In the genomic region with DNA sequence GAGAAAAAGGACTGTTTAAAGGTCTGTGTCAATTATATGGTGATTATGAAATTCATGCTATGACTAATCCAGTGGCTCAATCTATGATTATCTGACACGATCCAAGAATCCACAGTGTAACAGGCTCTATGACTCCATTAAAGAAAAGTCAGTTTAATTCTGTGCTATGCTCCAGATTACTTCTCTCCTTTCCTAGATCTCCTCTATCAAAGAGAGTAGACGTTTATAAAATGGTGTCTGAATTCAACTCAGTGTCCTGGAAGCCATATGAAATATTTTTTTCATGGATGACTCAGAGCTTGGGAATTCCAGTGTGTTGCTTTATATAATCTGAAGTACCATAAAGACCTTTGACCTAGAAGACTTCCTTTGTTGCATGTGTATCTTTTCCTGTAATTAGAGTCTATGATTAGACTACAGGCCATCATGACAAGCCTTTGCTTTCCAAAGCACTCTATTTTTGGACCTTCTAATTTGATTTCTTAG, we compare ENCODE assay signal across 10 cellular contexts. TPM values are rescaled to one million over a fixed set of nuclear protein-coding genes. Genes with fewer than 3 reads are reported as not detected.
DNase-seq lines count a peak whose midpoint lies in the region; ATAC-seq and TF ChIP-seq lines count a peak whose summit lies in the region.
"Had no signal": no experiment of that assay in that cellular context is flagged by ENCODE, and none has a peak within 500 bp of the region (broad histone marks: within the 10 kb centered on the region; RNA-seq: fewer than 3 reads in every experiment).

No MANE protein-coding gene starts in this region.

- H3K4me1 ChIP-seq in PC-9 (replicated peaks; ENCODE audit: insufficient read depth), result peaks cover 31% of the 10 kb centered on the region

- no peaks in the 10 kb centered on the region for H3K36me3 Mint-ChIP-seq in progenitor cell of endocrine pancreas (ENCODE audit: insufficient read depth)
- H3K36me3 Mint-ChIP-seq: memory B cell; stimulated activated memory B cell treated with anti-CD40 and anti-IgM and Interleukin-4, amounts not matched to agents 10 μg/mL and 1 μg/mL and 100 μg/mL, for 72 hours had no signal

- H3K4me3 ChIP-seq in PC-9 (no peak overlapping the region), fibroblast of pulmonary artery (replicated peaks; ENCODE audit: low read depth, low read length) (no peak overlapping the region)

- H3K36me3 ChIP-seq in PC-9 (ENCODE audit: low read depth), result no peaks in the 10 kb centered on the region

- no peak overlapping the region for H2AFZ ChIP-seq in PC-9

- peaks cover 6% of the 10 kb centered on the region for H3K4me1 Mint-ChIP-seq in progenitor cell of endocrine pancreas (ENCODE audit: low read depth)
- H3K4me1 Mint-ChIP-seq: memory B cell; stimulated activated memory B cell treated with anti-CD40 and anti-IgM and Interleukin-4, amounts not matched to agents 10 μg/mL and 1 μg/mL and 100 μg/mL, for 72 hours had no signal

- H3K4me2 ChIP-seq in PC-9, result peak overlapping the region; percentile 43

- H3K9me2 ChIP-seq in PC-9 (ENCODE audit: insufficient read depth), result no peaks in the 10 kb centered on the region

- no peaks in the 10 kb centered on the region for H4K20me1 ChIP-seq in PC-9 (ENCODE audit: insufficient read depth)

- H3K27me3 Mint-ChIP-seq in progenitor cell of endocrine pancreas, result peaks cover 37% of the 10 kb centered on the region
- H3K27me3 Mint-ChIP-seq: stimulated activated memory B cell treated with anti-CD40 and anti-IgM and Interleukin-4, amounts not matched to agents 10 μg/mL and 1 μg/mL and 100 μg/mL, for 72 hours had no signal

- no peak for TF ChIP-seq CTCF in PC-9 (conservative IDR thresholded peaks at IDR 0.05)
- TF ChIP-seq CTCF in fibroblast of pulmonary artery (IDR thresholded peaks at IDR 0.05; ENCODE audit: low read length, missing control alignments), result no peak
- no peak for TF ChIP-seq CTCF in progenitor cell of endocrine pancreas (IDR thresholded peaks at IDR 0.05; ENCODE audit: unreplicated experiment)

- no peaks in the 10 kb centered on the region for H3K27me3 ChIP-seq in PC-9 (ENCODE audit: insufficient read depth, low read depth)

- POLR2A ChIA-PET in PC-9 (lab: Charles Lee; ENCODE audit: unreplicated experiment), result interaction anchor here (0.6 kb wide), 2 partner anchors 15 to 116 kb away, joined by 4 to 5 read pairs; no protein-coding TSS in a partner anchor

- intact Hi-C loops in PC-9 (cut with micrococcal nuclease; ENCODE audit: unreplicated experiment) (no loop called here), sciatic nerve (cut with DNase I) (no loop called here)

- H3K9me3 ChIP-seq in PC-9 (ENCODE audit: insufficient read depth, low read depth), result no peaks in the 10 kb centered on the region

- peak; percentile 86 for ATAC-seq in sciatic nerve
- ATAC-seq in stimulated activated naive CD8-positive, alpha-beta T cell treated with anti-CD3 and anti-CD28 coated beads, Interleukin-15, Interleukin-2, amounts not matched to agents 100 U/mL and 50 U/mL, for 24 hours, result no peak

- DNase-seq in GM03348 (ENCODE audit: low spot score) (peak; percentile 83), PC-9 (peak; percentile 6 to 78), fibroblast of pulmonary artery (ENCODE audit: low read depth) (peak; percentile 82), sciatic nerve (ENCODE audit: low spot score) (no peak), superior temporal gyrus (ENCODE audit: extremely low spot score) (no peak), NCI-H146 (lab: John Stamatoyannopoulos, UW) (no peak), progenitor cell of endocrine pancreas (ENCODE audit: low spot score, unreplicated experiment) (no peak)
- DNase-seq in stimulated activated naive CD8-positive, alpha-beta T cell treated with anti-CD3 and anti-CD28 coated beads, Interleukin-15, Interleukin-2, amounts not matched to agents 100 U/mL and 50 U/mL, for 24 hours, result no peak

- H3K9me3 Mint-ChIP-seq in progenitor cell of endocrine pancreas (ENCODE audit: low read depth), result no peaks in the 10 kb centered on the region
- H3K9me3 Mint-ChIP-seq: memory B cell; stimulated activated memory B cell treated with anti-CD40 and anti-IgM and Interleukin-4, amounts not matched to agents 10 μg/mL and 1 μg/mL and 100 μg/mL, for 72 hours had no signal

- H3K79me2 ChIP-seq in PC-9 (ENCODE audit: low read depth), result no peaks in the 10 kb centered on the region

- CTCF ChIA-PET in PC-9 (lab: Charles Lee), result no interaction called here

- peaks cover 24% of the 10 kb centered on the region for H3F3A ChIP-seq in PC-9 (ENCODE audit: insufficient read depth, low read depth)

- peak overlapping the region; percentile 77 for H3K27ac ChIP-seq in PC-9

- no peak overlapping the region for H3K27ac Mint-ChIP-seq in progenitor cell of endocrine pancreas
- H3K27ac Mint-ChIP-seq: memory B cell; stimulated activated memory B cell treated with anti-CD40 and anti-IgM and Interleukin-4, amounts not matched to agents 10 μg/mL and 1 μg/mL and 100 μg/mL, for 72 hours had no signal

- no peak overlapping the region for H3K4me3 Mint-ChIP-seq in progenitor cell of endocrine pancreas (ENCODE audit: low read depth)
- H3K4me3 Mint-ChIP-seq: memory B cell; stimulated activated memory B cell treated with anti-CD40 and anti-IgM and Interleukin-4, amounts not matched to agents 10 μg/mL and 1 μg/mL and 100 μg/mL, for 72 hours had no signal

- no TSS peak for BruUV-seq in PC-9 (replicated peaks; lab: Mats Ljungman, UMichigan)

RNA-seq across cellular contexts. Expression of a gene that starts 27.0 kb away (rescaled TPM):
- 61.0 and 64.0 TPM in 2 replicates for total RNA-seq in PC-9 (2021)
- 106 TPM for total RNA-seq in sciatic nerve
- total RNA-seq in progenitor cell of endocrine pancreas, result 82.5 and 90.7 TPM in 2 replicates

Comparison
In these comparisons a context has a peak if more than half of its experiments do, and no peak if none do; other contexts are left out.
1. DNase-seq: peak in GM03348 (single experiment), PC-9 (2 of 2) and fibroblast of pulmonary artery (single experiment); none in sciatic nerve (single experiment), stimulated activated naive CD8-positive, alpha-beta T cell treated with anti-CD3 and anti-CD28 coated beads, Interleukin-15, Interleukin-2, amounts not matched to agents 100 U/mL and 50 U/mL, for 24 hours (single experiment), superior temporal gyrus (single experiment), NCI-H146 (single experiment) and progenitor cell of endocrine pancreas (single experiment).